ENCODE assay signal across 20 cellular contexts in genomic region chr11:46760429-46761128, GRCh38. TPM values are rescaled to one million over a fixed set of nuclear protein-coding genes. Genes with fewer than 3 reads are reported as not detected.
DNase-seq lines count a peak whose midpoint lies in the region; ATAC-seq, FAIRE-seq and TF ChIP-seq lines count a peak whose summit lies in the region.
"Had no signal": no experiment of that assay in that cellular context is flagged by ENCODE, and none has a peak within 500 bp of the region (broad histone marks: within the 10 kb centered on the region; RNA-seq: fewer than 3 reads in every experiment).

No MANE protein-coding gene starts in this region.

- peak; percentile 77 to 91 for ATAC-seq in gastrocnemius medialis
- ATAC-seq: CD8-positive, alpha-beta T cell had no signal

- no peaks in the 10 kb centered on the region for H3K9me3 ChIP-seq in gastrocnemius medialis
- H3K9me3 ChIP-seq: HAP-1 had no signal

- H3K27me3 ChIP-seq in gastrocnemius medialis = no peaks in the 10 kb centered on the region

- peaks cover 0 to 15% of the 10 kb centered on the region in 2 donors for H3K4me1 ChIP-seq in gastrocnemius medialis

- intact Hi-C loops in gastrocnemius medialis (cut with DNase I; ENCODE audit: low total_unique reads) = loop anchor here (2.0 to 5.0 kb wide), 2 partner anchors 37 to 50 kb away; no protein-coding TSS in a partner anchor

- DNase-seq in LHCN-M2 (ENCODE audit: low read depth) (peak; percentile 33), amniotic epithelial cell (ENCODE audit: low read depth) (peak; percentile 9), glutamatergic neuron (no peak), gastrocnemius medialis (peak; percentile 63 to 87), ACHN (no peak), GM19239 (ENCODE audit: insufficient read length, low spot score) (no peak)
- no peak for DNase-seq in stimulated activated CD4-positive, alpha-beta T cell treated with anti-CD3 and anti-CD28 coated beads, Interleukin-12 subunit alpha, Interleukin-12 subunit beta, amount 100 ng/mL, for 4 hours
- DNase-seq: CD8-positive, alpha-beta T cell; COR-L47; DMS153; DMS79 treated with DMSO at 0.1 percent for 48 hours; EL had no signal

- no peaks in the 10 kb centered on the region for H3K27me3 Mint-ChIP-seq in glutamatergic neuron (ENCODE audit: unreplicated experiment)

- FAIRE-seq in GM19239 (lab: Jason Lieb, UNC) = no peak
- FAIRE-seq: A204.1, D721Med, G401.6, GM12891, H1 had no signal

- H3K4me3 Mint-ChIP-seq in glutamatergic neuron (ENCODE audit: unreplicated experiment) = no peak overlapping the region
- H3K4me3 Mint-ChIP-seq: CD14-positive monocyte; CD8-positive, alpha-beta T cell had no signal

- no peaks in the 10 kb centered on the region for H3K9me3 Mint-ChIP-seq in glutamatergic neuron (ENCODE audit: unreplicated experiment)
- H3K9me3 Mint-ChIP-seq: CD14-positive monocyte; CD8-positive, alpha-beta T cell had no signal

- H3K4me1 Mint-ChIP-seq in glutamatergic neuron (ENCODE audit: low read depth, unreplicated experiment) = no peaks in the 10 kb centered on the region
- H3K4me1 Mint-ChIP-seq: CD14-positive monocyte had no signal

- peak overlapping the region; percentile 14 for H3K27ac Mint-ChIP-seq in glutamatergic neuron (ENCODE audit: unreplicated experiment)
- H3K27ac Mint-ChIP-seq: CD14-positive monocyte; CD8-positive, alpha-beta T cell had no signal

- H3K36me3 Mint-ChIP-seq in glutamatergic neuron (ENCODE audit: unreplicated experiment) = no peaks in the 10 kb centered on the region

- peak in 1 of 2 donors; percentile 46 for TF ChIP-seq POLR2A in gastrocnemius medialis (IDR thresholded peaks at IDR 0.05)

- H3K36me3 ChIP-seq in gastrocnemius medialis = peaks cover 0 to 96% of the 10 kb centered on the region in 2 donors

- H3K27ac ChIP-seq in gastrocnemius medialis = peak overlapping the region; percentile 73 to 84 (median 82)

- in situ Hi-C loops in gastrocnemius medialis (cut with MboI; ENCODE audit: low sequenced_read_pairs in 4 of 4) (no loop called here), ACHN (cut with HindIII; ENCODE audit: low pct_ligation_motif_present, low pct_unique_long_range_greater_than_20kb, low sequenced_read_pairs) (no loop called here)

- H3K4me3 ChIP-seq in gastrocnemius medialis = no peak overlapping the region
- H3K4me3 ChIP-seq: HAP-1 had no signal

- TF ChIP-seq CTCF in glutamatergic neuron (IDR thresholded peaks at IDR 0.05; ENCODE audit: partially characterized antibody, unreplicated experiment) (no peak), gastrocnemius medialis (IDR thresholded peaks at IDR 0.05 in 4 of 5, conservative IDR thresholded peaks at IDR 0.05 in 1 of 5) (no peak)

RNA-seq across cellular contexts. Expression of gene F2, which starts 41.6 kb away (rescaled TPM):
- total RNA-seq in LHCN-M2 (2014; rRNA removed) = not detected in 2 replicates
- polyA plus RNA-seq in LHCN-M2 (2012) = not detected
- 0.29 TPM for total RNA-seq in glutamatergic neuron (ENCODE audit: unreplicated experiment)
- 1 to 10 TPM in 2 of 4 donors, not detected in 2; 1.4 to 3.0 TPM for total RNA-seq in gastrocnemius medialis
- total RNA-seq: CD8-positive, alpha-beta T cell; H1 had no signal
- polyA plus RNA-seq: AG04450, CD14-positive monocyte had no signal

RNA-seq across cellular contexts. Expression of gene ZNF408, which starts 59.7 kb away (rescaled TPM):
- total RNA-seq in LHCN-M2 (2014; rRNA removed) = 9.0 and 14.0 TPM in 2 replicates
- 8.3 TPM for polyA plus RNA-seq in LHCN-M2 (2012)
- total RNA-seq in glutamatergic neuron (ENCODE audit: unreplicated experiment) = 10.6 TPM
- total RNA-seq in gastrocnemius medialis = 10 to 100 TPM; 17.7 to 25.2 (median 19.3) TPM

Comparison
In these comparisons a context has a peak if more than half of its experiments do, and no peak if none do; other contexts are left out.
1. DNase-seq: peak in LHCN-M2 (single experiment), amniotic epithelial cell (single experiment) and gastrocnemius medialis (2 of 2); none in glutamatergic neuron (single experiment), ACHN (single experiment), GM19239 (single experiment) and stimulated activated CD4-positive, alpha-beta T cell treated with anti-CD3 and anti-CD28 coated beads, Interleukin-12 subunit alpha, Interleukin-12 subunit beta, amount 100 ng/mL, for 4 hours (single experiment).